ENCODE assay signal across 9 cellular contexts in the genomic region with DNA sequence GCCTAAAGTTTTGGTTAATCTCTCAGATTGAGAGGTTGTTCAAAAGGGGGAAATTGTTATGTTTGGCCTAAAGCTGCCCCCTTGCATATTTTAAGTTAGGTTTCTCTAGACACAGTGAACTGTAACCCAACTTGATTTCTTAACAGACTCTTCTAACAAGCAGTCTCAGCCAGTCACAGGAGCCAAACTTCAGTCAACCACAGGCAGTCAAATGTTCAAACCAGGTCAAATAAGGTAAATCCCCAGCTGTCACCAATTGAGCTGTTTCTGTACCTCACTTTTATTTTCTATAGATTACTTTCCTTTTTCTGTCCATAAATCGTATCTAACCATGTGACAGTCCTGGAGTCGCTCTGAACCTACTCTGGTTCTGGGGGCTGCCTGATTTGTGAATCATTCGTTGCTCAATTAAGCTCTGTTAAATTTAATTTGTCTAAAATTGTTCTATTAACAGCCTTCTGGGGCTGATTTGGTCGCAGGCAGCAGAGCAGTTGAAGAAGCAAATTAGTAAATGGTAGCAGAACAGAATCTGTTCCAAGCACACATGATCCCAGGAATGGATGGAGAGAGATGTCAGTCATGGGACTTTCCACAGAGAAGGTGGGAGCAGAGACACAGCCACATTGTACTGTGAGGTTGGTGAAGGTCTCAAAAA. TPM values are rescaled to one million over a fixed set of nuclear protein-coding genes. Genes with fewer than 3 reads are reported as not detected.
DNase-seq lines count a peak whose midpoint lies in the region; ATAC-seq and TF ChIP-seq lines count a peak whose summit lies in the region.
"Had no signal": no experiment of that assay in that cellular context is flagged by ENCODE, and none has a peak within 500 bp of the region (broad histone marks: within the 10 kb centered on the region; RNA-seq: fewer than 3 reads in every experiment).

No MANE protein-coding gene starts in this region.

- peaks cover 4% of the 10 kb centered on the region for H3K36me3 Mint-ChIP-seq in T-helper 17 cell (ENCODE audit: low read depth)

- no peak overlapping the region for H3K4me3 ChIP-seq in ovary

- H3K4me1 Mint-ChIP-seq in T-helper 17 cell: peaks cover 14% of the 10 kb centered on the region

- no peak for TF ChIP-seq POLR2A in ovary (IDR thresholded peaks at IDR 0.05)

- no peak overlapping the region for H3K4me3 Mint-ChIP-seq in T-helper 17 cell

- peak overlapping the region; percentile 60 for H3K27ac Mint-ChIP-seq in T-helper 17 cell

- H3K36me3 ChIP-seq in ovary: no peaks in the 10 kb centered on the region

- no peak overlapping the region for H3K27ac ChIP-seq in ovary
- H3K27ac ChIP-seq: RWPE1 had no signal

- WGBS in ovary, 3 donors: 76 to 80% (median 80%) methylated on average over 4 of the region's 4 CpGs

- no peaks in the 10 kb centered on the region for H3K9me3 ChIP-seq in T-helper 17 cell (ENCODE audit: control insufficient read depth, low read length, poor library complexity, severe bottlenecking)
- H3K9me3 ChIP-seq in ovary: no peaks in the 10 kb centered on the region

- H3K4me1 ChIP-seq in ovary (ENCODE audit: insufficient read depth): no peaks in the 10 kb centered on the region

- ATAC-seq in HG02884 (IDR thresholded peaks at IDR 0.05; ENCODE audit: unreplicated experiment) (peak; percentile 88), T-helper 17 cell (peak; percentile 78)

- TF ChIP-seq CTCF in ovary (IDR thresholded peaks at IDR 0.05): no peak

- no peak for TF ChIP-seq EP300 in ovary (IDR thresholded peaks at IDR 0.05)

- intact Hi-C loops in ovary (cut with DNase I): no loop called here

- DNase-seq in stimulated activated CD4-positive, alpha-beta T cell treated with anti-CD3 and anti-CD28 coated beads, Interleukin-1b, Interleukin-23, amount 100 ng/mL, for 48 hours: peak; percentile 44
- no peak for DNase-seq in stimulated activated CD4-positive, alpha-beta T cell treated with anti-CD3 and anti-CD28 coated beads, Interleukin-4, amount 100 ng/mL, for 1 hour
- DNase-seq in T-helper 17 cell (no peak), activated gamma-delta T cell (lab: John Stamatoyannopoulos, UW) (no peak), ovary (no peak), NCI-H2081 (lab: John Stamatoyannopoulos, UW) (no peak), SKM-1 treated with dmso at 0.1 percent for 144 hours (lab: John Stamatoyannopoulos, UW; ENCODE audit: unreplicated experiment) (no peak)

- H3K27me3 Mint-ChIP-seq in T-helper 17 cell: no peaks in the 10 kb centered on the region

- no peaks in the 10 kb centered on the region for H3K27me3 ChIP-seq in ovary

RNA-seq across cellular contexts. Expression of gene NFU1, which starts 16.4 kb away (rescaled TPM):
- total RNA-seq in T-helper 17 cell (10 to 100 TPM; 17.8 to 23.2 TPM), ovary (10 to 100 TPM; 39.0 to 53.8 (median 44.2) TPM)
- 10 to 100 TPM; 50.7 to 59.5 TPM for polyA plus RNA-seq in ovary
